9 cellular contexts compared by ENCODE assay signal in genomic region chr1:54489627-54490240, GRCh38. TPM values are rescaled to one million over a fixed set of nuclear protein-coding genes. Genes with fewer than 3 reads are reported as not detected.
DNase-seq lines count a peak whose midpoint lies in the region; ATAC-seq and TF ChIP-seq lines count a peak whose summit lies in the region.
"Had no signal": no experiment of that assay in that cellular context is flagged by ENCODE, and none has a peak within 500 bp of the region (broad histone marks: within the 10 kb centered on the region; RNA-seq: fewer than 3 reads in every experiment).

No MANE protein-coding gene starts in this region.

- H3K36me3 Mint-ChIP-seq in CD4-positive, alpha-beta T cell (ENCODE audit: low read depth): no peaks in the 10 kb centered on the region
- no peaks in the 10 kb centered on the region for H3K36me3 Mint-ChIP-seq in neural crest cell (ENCODE audit: low read depth)

- no peaks in the 10 kb centered on the region for H3K27me3 ChIP-seq in CD4-positive, alpha-beta T cell (ENCODE audit: control insufficient read depth, insufficient read depth, low read length)
- H3K27me3 ChIP-seq in breast epithelium: no peaks in the 10 kb centered on the region
- H3K27me3 ChIP-seq: cardiac muscle cell had no signal

- intact Hi-C loops in CD4-positive, alpha-beta T cell (cut with DNase I, micrococcal nuclease): loop anchor here (1.0 to 5.0 kb wide), 10 partner anchors 127 to 602 kb away; partner anchors contain the start of genes CYB5RL (in 1 of the 2), MRPL37 (in 1 of the 2) and YIPF1 (in 1 of the 2)
- intact Hi-C loops in breast epithelium (cut with DNase I; ENCODE audit: low total_unique reads): loop anchor here (2.0 to 10.0 kb wide), 2 partner anchors 83 to 365 kb away; partner anchors contain the start of gene SSBP3

- H3K9me3 Mint-ChIP-seq in CD4-positive, alpha-beta T cell: no peaks in the 10 kb centered on the region
- H3K9me3 Mint-ChIP-seq in neural crest cell: no peaks in the 10 kb centered on the region

- peak overlapping the region; percentile 50 for H3K27ac Mint-ChIP-seq in CD4-positive, alpha-beta T cell
- H3K27ac Mint-ChIP-seq in neural crest cell (ENCODE audit: unreplicated experiment): no peak overlapping the region

- ATAC-seq in CD4-positive, alpha-beta T cell (ENCODE audit: poor library complexity): peak; percentile 13
- ATAC-seq in GM18520 (IDR thresholded peaks at IDR 0.05; ENCODE audit: unreplicated experiment): no peak

- CTCF ChIA-PET in CD4-positive, alpha-beta T cell (lab: Charles Lee): interaction anchor here (0.6 to 2.4 kb wide), 46 partner anchors 10 to 631 kb away, joined by 3 to 26 read pairs (median 4); partner anchors contain the start of genes CYB5RL, IFT25, LRRC42 and MRPL37

- H3K4me1 ChIP-seq in breast epithelium: peaks cover 0 to 5% of the 10 kb centered on the region in 2 donors

- peak overlapping the region; percentile 87 for H3K4me3 Mint-ChIP-seq in CD4-positive, alpha-beta T cell
- H3K4me3 Mint-ChIP-seq in neural crest cell: peak overlapping the region; percentile 97

- H3K27me3 Mint-ChIP-seq in CD4-positive, alpha-beta T cell: no peaks in the 10 kb centered on the region
- H3K27me3 Mint-ChIP-seq in neural crest cell (ENCODE audit: low read depth): peaks cover 20% of the 10 kb centered on the region

- TF ChIP-seq POLR2A in breast epithelium (IDR thresholded peaks at IDR 0.05): no peak

- peak overlapping the region; percentile 59 to 84 (median 59) for H3K4me3 ChIP-seq in breast epithelium

- peak; percentile 57 for TF ChIP-seq CTCF in CD4-positive, alpha-beta T cell (IDR thresholded peaks at IDR 0.05)
- TF ChIP-seq CTCF in LNCAP (IDR thresholded peaks at IDR 0.05): peak; percentile 33
- peak in 1 of 3 donors; percentile 13 for TF ChIP-seq CTCF in breast epithelium (IDR thresholded peaks at IDR 0.05)
- peak; percentile 17 for TF ChIP-seq CTCF in neural crest cell (conservative IDR thresholded peaks at IDR 0.05)

- peaks cover 42% of the 10 kb centered on the region for H3K4me1 Mint-ChIP-seq in CD4-positive, alpha-beta T cell (ENCODE audit: low read depth)
- H3K4me1 Mint-ChIP-seq in neural crest cell: peaks cover 49% of the 10 kb centered on the region

- no peak overlapping the region for H3K27ac ChIP-seq in CD4-positive, alpha-beta T cell (ENCODE audit: low read depth, low read length)
- H3K27ac ChIP-seq in breast epithelium: peak overlapping the region; percentile 97 to 99

- no peaks in the 10 kb centered on the region for H3K36me3 ChIP-seq in breast epithelium
- H3K36me3 ChIP-seq: cardiac muscle cell had no signal

- no peaks in the 10 kb centered on the region for H3K9me3 ChIP-seq in CD4-positive, alpha-beta T cell (ENCODE audit: control insufficient read depth, low read length)
- H3K9me3 ChIP-seq in breast epithelium: no peaks in the 10 kb centered on the region

- POLR2A ChIA-PET in CD4-positive, alpha-beta T cell (lab: Charles Lee): interaction anchor here (0.6 to 5.6 kb wide), 15 partner anchors 8 to 437 kb away, joined by 3 to 138 read pairs (median 3); partner anchors contain the start of genes CYB5RL, MRPL37, SSBP3 and TCEANC2

- DNase-seq in CD4-positive, alpha-beta T cell: no peak
- DNase-seq in breast epithelium (ENCODE audit: low spot score in 2 of 2) (no peak), neural crest cell (ENCODE audit: low read depth, low spot score) (no peak), NCI-H1436 treated with DMSO at 0.1 percent for 48 hours (lab: John Stamatoyannopoulos, UW) (no peak), HT-29 (ENCODE audit: low spot score) (no peak), NCI-H510A (lab: John Stamatoyannopoulos, UW) (no peak)

RNA-seq across cellular contexts. Expression of gene ACOT11, which starts 58.3 kb away (rescaled TPM):
- total RNA-seq in CD4-positive, alpha-beta T cell: under 1 TPM; 0.50 to 0.91 TPM
- 1 to 10 TPM; 1.6 to 7.3 (median 1.8) TPM for total RNA-seq in breast epithelium
- 2.7 and 3.1 TPM in 2 replicates for total RNA-seq in neural crest cell
- total RNA-seq in HT-29 (2014; rRNA removed; shearing (Covaris generic)): 23.4 and 24.4 TPM in 2 replicates
